ENCODE assay signal across 10 cellular contexts in the genomic region with DNA sequence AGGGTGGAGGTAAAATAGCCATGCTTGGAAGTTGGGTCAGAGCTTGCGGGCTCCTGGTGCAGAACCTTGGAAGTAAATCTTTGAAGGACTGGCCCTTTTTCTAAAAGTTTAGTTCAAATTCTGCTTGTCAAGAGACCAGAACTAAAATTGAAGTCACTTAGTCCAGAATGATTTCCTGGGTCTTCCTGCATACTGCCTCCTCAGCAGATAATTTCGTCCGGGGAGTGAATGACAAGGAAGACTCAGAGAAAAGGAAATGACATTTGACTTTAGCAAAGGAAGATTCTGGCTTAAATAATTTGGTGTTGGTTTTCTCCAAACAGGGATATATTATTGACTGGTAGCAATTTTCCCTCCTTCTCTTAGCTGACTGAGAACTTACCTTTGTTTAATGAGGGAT. TPM values are rescaled to one million over a fixed set of nuclear protein-coding genes. Genes with fewer than 3 reads are reported as not detected.
DNase-seq lines count a peak whose midpoint lies in the region; ATAC-seq and TF ChIP-seq lines count a peak whose summit lies in the region.
"Had no signal": no experiment of that assay in that cellular context is flagged by ENCODE, and none has a peak within 500 bp of the region (broad histone marks: within the 10 kb centered on the region; RNA-seq: fewer than 3 reads in every experiment).

No MANE protein-coding gene starts in this region.

- peak overlapping the region; percentile 79 to 100 (median 100) for H3K27ac Mint-ChIP-seq in CD8-positive, alpha-beta memory T cell
- H3K27ac Mint-ChIP-seq in endodermal cell: no peak overlapping the region

- POLR2A ChIA-PET in CD8-positive, alpha-beta memory T cell (lab: Charles Lee): no interaction called here
- POLR2A ChIA-PET in OCI-LY7 (lab: Charles Lee): interaction anchor here (0.6 to 1.3 kb wide), 3 partner anchors 20 to 164 kb away, joined by 3 to 4 read pairs (median 3); no protein-coding TSS in a partner anchor

- peak overlapping the region; percentile 94 to 100 (median 97) for H3K4me3 Mint-ChIP-seq in CD8-positive, alpha-beta memory T cell
- peak overlapping the region; percentile 98 for H3K4me3 Mint-ChIP-seq in endodermal cell

- H4K91ac ChIP-seq in neuronal stem cell (ENCODE audit: low read depth, low read length, poor library complexity): no peak overlapping the region

- H3K4me1 ChIP-seq in CD8-positive, alpha-beta memory T cell (ENCODE audit: insufficient read depth, low read length): peaks cover 11% of the 10 kb centered on the region
- H3K4me1 ChIP-seq in OCI-LY7 (ENCODE audit: insufficient read depth, low read length, poor library complexity, severe bottlenecking) (peaks cover 13% of the 10 kb centered on the region), endodermal cell (ENCODE audit: control insufficient read depth, insufficient read depth, low read length) (peaks cover 9% of the 10 kb centered on the region), neuronal stem cell (ENCODE audit: control insufficient read depth in 2 of 2, insufficient read depth in 1 of 2, low read depth in 1 of 2, low read length in 2 of 2) (peaks cover 1 to 6% of the 10 kb centered on the region in 2 donors)

- TF ChIP-seq POLR2A in GM18505 (IDR thresholded peaks at IDR 0.05; ENCODE audit: borderline replicate concordance, extremely low read depth, insufficient read depth, insufficient read length): no peak

- H3K9ac ChIP-seq in endodermal cell (ENCODE audit: extremely low read depth, low read length, poor library complexity, severe bottlenecking) (peak overlapping the region; percentile 98), neuronal stem cell (ENCODE audit: low read depth, low read length, poor library complexity) (no peak overlapping the region)

- no peak overlapping the region for H4K8ac ChIP-seq in neuronal stem cell (ENCODE audit: low read depth, low read length)

- H2BK12ac ChIP-seq in neuronal stem cell (ENCODE audit: low read length): no peak overlapping the region

- no peak overlapping the region for H2AFZ ChIP-seq in OCI-LY7 (ENCODE audit: low read length)
- no peak overlapping the region for H2AFZ ChIP-seq in neuronal stem cell (ENCODE audit: low read length)

- H3K4me3 ChIP-seq in CD8-positive, alpha-beta memory T cell (ENCODE audit: low read length): peak overlapping the region; percentile 99
- H3K4me3 ChIP-seq in OCI-LY7 (ENCODE audit: low read depth, low read length, poor library complexity, severe bottlenecking): peak overlapping the region; percentile 82
- peak overlapping the region; percentile 93 for H3K4me3 ChIP-seq in endodermal cell (ENCODE audit: low read length)
- H3K4me3 ChIP-seq in neuronal stem cell (ENCODE audit: low read length in 2 of 2): peak overlapping the region; percentile 86 to 94

- H3K18ac ChIP-seq in neuronal stem cell (ENCODE audit: low read length): no peak overlapping the region

- no peaks in the 10 kb centered on the region for H3K9me3 Mint-ChIP-seq in CD8-positive, alpha-beta memory T cell
- H3K9me3 Mint-ChIP-seq in endodermal cell: no peaks in the 10 kb centered on the region

- no peaks in the 10 kb centered on the region for H3K27me3 ChIP-seq in CD8-positive, alpha-beta memory T cell (ENCODE audit: insufficient read depth, low read length, poor library complexity, severe bottlenecking)
- no peaks in the 10 kb centered on the region for H3K27me3 ChIP-seq in endodermal cell (ENCODE audit: control insufficient read depth, insufficient read depth, low read length, poor library complexity, severe bottlenecking)
- peaks cover 0 to 3% (median 0%) of the 10 kb centered on the region in 3 experiments for H3K27me3 ChIP-seq in neuronal stem cell (ENCODE audit: control insufficient read depth in 3 of 3, insufficient read depth in 3 of 3, low read depth in 1 of 3, low read length in 3 of 3)

- peaks cover 58% of the 10 kb centered on the region for H3K79me2 ChIP-seq in OCI-LY7 (ENCODE audit: insufficient read depth, low read depth, low read length)

- CTCF ChIA-PET in CD8-positive, alpha-beta memory T cell (lab: Charles Lee): no interaction called here
- CTCF ChIA-PET in OCI-LY7 (lab: Charles Lee; ENCODE audit: unreplicated experiment): interaction anchor here (0.6 kb wide), 1 partner anchor 292 kb away, joined by 4 read pairs; no protein-coding TSS in a partner anchor

- H3K23ac ChIP-seq in neuronal stem cell (ENCODE audit: low read depth, low read length, poor library complexity): no peak overlapping the region

- intact Hi-C loops in OCI-LY7 (cut with micrococcal nuclease; ENCODE audit: unreplicated experiment): no loop called here

- WGBS in endodermal cell (ENCODE audit: insufficient coverage in 1 of 2, insufficient read length in 1 of 2), 2 experiments: 91 to 100% methylated on average over 1 to 3 of the region's 3 CpGs
- no CpG with 5 or more reads among the region's 3 CpGs for WGBS in neuronal stem cell (ENCODE audit: extremely low coverage in 2 of 2, insufficient read length in 2 of 2, insufficient replicate concordance in 1 of 2), 2 donors

- H3K36me3 Mint-ChIP-seq in CD8-positive, alpha-beta memory T cell: peaks cover 0 to 27% (median 2%) of the 10 kb centered on the region in 3 donors
- H3K36me3 Mint-ChIP-seq in endodermal cell (ENCODE audit: low read depth): peaks cover 11% of the 10 kb centered on the region

- no peak for ATAC-seq in GM21515 (IDR thresholded peaks at IDR 0.05; ENCODE audit: unreplicated experiment)
- ATAC-seq in GM18505 (IDR thresholded peaks at IDR 0.05; ENCODE audit: unreplicated experiment): no peak

- H3K79me1 ChIP-seq in neuronal stem cell (ENCODE audit: low read depth, low read length): peaks cover 10% of the 10 kb centered on the region

- H2AK5ac ChIP-seq in neuronal stem cell (ENCODE audit: low read depth, low read length): no peak overlapping the region

- H4K20me1 ChIP-seq in OCI-LY7 (ENCODE audit: insufficient read depth, low read length): peaks cover 6% of the 10 kb centered on the region; the same call in 1 of the 2 replicates

- H3K9me2 ChIP-seq in OCI-LY7 (ENCODE audit: insufficient read depth, low read length): no peaks in the 10 kb centered on the region; the same call in 1 of the 2 replicates

- peak overlapping the region; percentile 100 for H3K27ac ChIP-seq in CD8-positive, alpha-beta memory T cell (ENCODE audit: low read depth, low read length)
- H3K27ac ChIP-seq in OCI-LY7 (ENCODE audit: low read depth, low read length, poor library complexity, severe bottlenecking) (no peak overlapping the region), endodermal cell (ENCODE audit: low read depth, low read length) (no peak overlapping the region), neuronal stem cell (replicated peaks; ENCODE audit: low read length) (no peak overlapping the region)

- no peak for DNase-seq in CD8-positive, alpha-beta memory T cell
- no peak for DNase-seq in OCI-LY7 (ENCODE audit: low spot score)
- DNase-seq in endodermal cell: no peak
- DNase-seq in neuronal stem cell (ENCODE audit: low spot score): no peak
- no peak for DNase-seq in NCI-H1436 (lab: John Stamatoyannopoulos, UW)
- DNase-seq in D341Med (ENCODE audit: low spot score): no peak
- DNase-seq: activated gamma-delta T cell treated with Interleukin-2 at 50 U/mL for 16 hours, NCI-H1092 treated with DMSO at 0.1 percent for 48 hours had no signal

- no peak for TF ChIP-seq CTCF in OCI-LY7 (conservative IDR thresholded peaks at IDR 0.05; ENCODE audit: low read length)
- TF ChIP-seq CTCF in endodermal cell (conservative IDR thresholded peaks at IDR 0.05): no peak

- no peak overlapping the region for H2BK15ac ChIP-seq in neuronal stem cell (ENCODE audit: low read length)

- H3K4me2 ChIP-seq in OCI-LY7 (ENCODE audit: low read length): peak overlapping the region; percentile 93
- H3K4me2 ChIP-seq in neuronal stem cell (ENCODE audit: insufficient read depth, low read length, poor library complexity, severe bottlenecking): peak overlapping the region; percentile 92

- H3K14ac ChIP-seq in neuronal stem cell (ENCODE audit: low read length): no peak overlapping the region

- TSS peak; percentile 65 for BruUV-seq in OCI-LY7 (replicated peaks; lab: Mats Ljungman, UMichigan)

- no peak overlapping the region for H2BK120ac ChIP-seq in neuronal stem cell (ENCODE audit: low read depth, low read length)

- H3K4ac ChIP-seq in neuronal stem cell (ENCODE audit: low read length): no peak overlapping the region

- H3K36me3 ChIP-seq in CD8-positive, alpha-beta memory T cell (ENCODE audit: insufficient read depth, low read length): no peaks in the 10 kb centered on the region
- H3K36me3 ChIP-seq in OCI-LY7 (ENCODE audit: insufficient read depth, low read length): peaks cover 27% of the 10 kb centered on the region
- H3K36me3 ChIP-seq in endodermal cell (ENCODE audit: control insufficient read depth, insufficient read depth, low read length): no peaks in the 10 kb centered on the region
- H3K36me3 ChIP-seq in neuronal stem cell (replicated peaks in 1 of 2; ENCODE audit: control insufficient read depth in 2 of 2, insufficient read depth in 2 of 2, low read length in 2 of 2): peaks cover 2 to 36% of the 10 kb centered on the region in 2 donors

- H3K9me3 ChIP-seq in CD8-positive, alpha-beta memory T cell (ENCODE audit: low read length): no peaks in the 10 kb centered on the region
- no peaks in the 10 kb centered on the region for H3K9me3 ChIP-seq in OCI-LY7 (ENCODE audit: low read length)
- H3K9me3 ChIP-seq in endodermal cell (ENCODE audit: control insufficient read depth, low read length): no peaks in the 10 kb centered on the region
- no peaks in the 10 kb centered on the region for H3K9me3 ChIP-seq in neuronal stem cell (replicated peaks in 1 of 2; ENCODE audit: control insufficient read depth in 2 of 2, insufficient read depth in 1 of 2, low read depth in 1 of 2, low read length in 2 of 2)

- H3K4me1 Mint-ChIP-seq in CD8-positive, alpha-beta memory T cell: peaks cover 45 to 54% (median 46%) of the 10 kb centered on the region in 3 donors
- H3K4me1 Mint-ChIP-seq in endodermal cell: peaks cover 19% of the 10 kb centered on the region

- no peaks in the 10 kb centered on the region for H3K27me3 Mint-ChIP-seq in CD8-positive, alpha-beta memory T cell
- peaks cover 1% of the 10 kb centered on the region for H3K27me3 Mint-ChIP-seq in endodermal cell (ENCODE audit: insufficient read depth)

- no peak overlapping the region for H2BK5ac ChIP-seq in neuronal stem cell (ENCODE audit: low read length)

RNA-seq across cellular contexts. Expression of gene TM9SF4, which starts 1.2 kb away (rescaled TPM):
- 10 to 100 TPM; 48.0 to 49.8 TPM for total RNA-seq in CD8-positive, alpha-beta memory T cell
- 44.0 TPM for polyA plus RNA-seq in CD8-positive, alpha-beta memory T cell
- total RNA-seq in OCI-LY7 (2014; rRNA removed; shearing (Covaris generic)): 16.6 and 20.8 TPM in 2 replicates
- total RNA-seq in OCI-LY7 (2022): 38.9 and 40.7 TPM in 2 replicates
- 10 to 100 TPM; 77.2 to 84.8 TPM for total RNA-seq in endodermal cell
- polyA plus RNA-seq in endodermal cell (2013, experiment 1 of 2): 46.0 TPM
- polyA plus RNA-seq in endodermal cell (2013, experiment 2 of 2): 44.3 TPM
- 48.3 TPM for polyA plus RNA-seq in neuronal stem cell (2013, experiment 1 of 2)
- 48.3 TPM for polyA plus RNA-seq in neuronal stem cell (2013, experiment 2 of 2)

RNA-seq across cellular contexts. Expression of gene HCK, which starts 58.7 kb away (rescaled TPM):
- total RNA-seq in CD8-positive, alpha-beta memory T cell: under 1 TPM; 0.28 to 0.53 TPM
- polyA plus RNA-seq in CD8-positive, alpha-beta memory T cell: not detected
- 0.19 TPM in 1 of 2 replicates, not detected in the other for total RNA-seq in OCI-LY7 (2014; rRNA removed; shearing (Covaris generic))
- 2.2 and 3.2 TPM in 2 replicates for total RNA-seq in OCI-LY7 (2022)
- total RNA-seq in endodermal cell: under 1 TPM; 0.24 to 0.40 TPM
- polyA plus RNA-seq in endodermal cell (2013, experiment 1 of 2): 0.18 TPM
- polyA plus RNA-seq in endodermal cell (2013, experiment 2 of 2): 0.12 TPM
- 0.25 TPM for polyA plus RNA-seq in neuronal stem cell (2013, experiment 1 of 2)
- polyA plus RNA-seq in neuronal stem cell (2013, experiment 2 of 2): 0.14 TPM
